ENCODE assay signal across 24 cellular contexts in the genomic region with DNA sequence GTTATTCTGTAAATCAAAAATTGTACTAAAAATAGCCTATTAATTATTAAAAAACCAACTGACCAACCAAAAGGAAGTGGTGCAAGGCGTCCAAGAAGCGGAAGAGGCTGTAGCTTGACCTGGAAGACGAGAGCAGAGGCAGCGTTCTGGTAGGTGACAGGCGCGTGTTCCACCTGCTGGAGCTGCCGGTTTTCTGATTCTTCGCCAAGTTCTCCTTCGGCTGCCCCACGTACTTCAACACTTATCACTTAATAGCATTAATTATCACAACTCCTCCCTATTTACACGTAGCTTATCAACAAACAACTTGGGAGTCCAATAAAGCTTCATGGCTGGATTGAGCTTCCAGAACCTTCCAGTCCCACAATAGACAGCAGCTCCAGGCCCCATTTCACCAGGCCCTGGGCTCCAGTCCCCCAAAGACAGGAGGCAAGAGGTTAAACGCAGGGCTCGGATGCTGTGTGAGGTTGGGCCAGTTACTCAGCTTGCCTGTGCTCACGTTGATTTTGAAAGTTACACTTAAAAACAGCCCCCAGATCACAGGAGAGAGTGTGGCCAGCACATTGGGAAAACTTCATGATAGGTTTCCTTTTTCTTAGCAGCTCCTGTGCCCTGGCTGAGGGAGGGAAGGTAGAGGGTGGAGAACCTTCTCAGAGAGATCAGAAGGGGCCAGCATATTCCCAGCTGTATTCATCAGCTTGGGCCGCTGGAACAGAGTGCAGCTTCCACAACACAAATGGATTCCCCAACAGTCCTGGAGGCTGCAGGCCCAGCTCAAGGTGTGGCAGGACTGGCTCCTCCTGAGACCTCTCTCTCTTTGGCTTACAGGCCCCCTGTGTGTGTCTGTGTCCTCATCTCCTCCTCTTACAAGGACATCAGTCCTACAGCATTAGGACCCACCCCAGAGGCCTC. TPM values are rescaled to one million over a fixed set of nuclear protein-coding genes. Genes with fewer than 3 reads are reported as not detected.
"Had no signal": no experiment of that assay in that cellular context is flagged by ENCODE, and none has a peak within 500 bp of the region (broad histone marks: within the 10 kb centered on the region; RNA-seq: fewer than 3 reads in every experiment).

No MANE protein-coding gene starts in this region.

- H3K36me3 Mint-ChIP-seq: mesothelial cell of epicardium; naive thymus-derived CD8-positive, alpha-beta T cell had no signal

- H3K4me1 Mint-ChIP-seq: activated CD4-positive, alpha-beta T cell treated with anti-CD3 and anti-CD28 coated beads, Interleukin-2, amount 10 ng/mL, durations not matched to agents 7 days and 5 days; activated naive CD8-positive, alpha-beta T cell treated with anti-CD3 and anti-CD28 coated beads, Interleukin-2, amount 50 U/mL, for 24 hours; naive thymus-derived CD8-positive, alpha-beta T cell had no signal

- H3K27ac ChIP-seq: heart right ventricle, prostate gland, suprapubic skin, tibial nerve, vagina had no signal

- DNase-seq: activated CD4-positive, alpha-beta T cell treated with anti-CD3 and anti-CD28 coated beads, Interleukin-2, amount 10 ng/mL, durations not matched to agents 7 days and 5 days; activated CD8-positive, alpha-beta T cell treated with anti-CD3 and anti-CD28 coated beads for 36 hours; activated gamma-delta T cell; activated naive CD4-positive, alpha-beta T cell treated with anti-CD3 and anti-CD28 coated beads, Interleukin-2, amount 50 U/mL, for 16 hours; activated naive CD8-positive, alpha-beta T cell treated with anti-CD3 and anti-CD28 coated beads, Interleukin-2, amount 50 U/mL, for 24 hours; activated T-cell treated with anti-CD3 and anti-CD28 coated beads, Interleukin-2, amount 50 U/mL, for 72 hours; cortex of kidney; heart right ventricle; naive thymus-derived CD8-positive, alpha-beta T cell; stimulated activated CD4-positive, alpha-beta T cell treated with anti-CD3 and anti-CD28 coated beads, Interleukin-1b, Interleukin-23, amount 100 ng/mL, for 48 hours; SW 1271; T-helper 2 cell had no signal

- FAIRE-seq: endometrium, keratinocyte had no signal

- H3K36me3 ChIP-seq: heart right ventricle, prostate gland, suprapubic skin, tibial nerve, vagina had no signal

- H3K4me3 ChIP-seq: heart right ventricle, prostate gland, suprapubic skin, tibial nerve, vagina had no signal

- H3K9me3 Mint-ChIP-seq: activated CD4-positive, alpha-beta T cell treated with anti-CD3 and anti-CD28 coated beads, Interleukin-2, amount 10 ng/mL, durations not matched to agents 7 days and 5 days; activated CD8-positive, alpha-beta T cell treated with anti-CD3 and anti-CD28 coated beads for 36 hours; activated naive CD8-positive, alpha-beta T cell treated with anti-CD3 and anti-CD28 coated beads, Interleukin-2, amount 50 U/mL, for 24 hours; activated T-cell treated with anti-CD3 and anti-CD28 coated beads, Interleukin-2, amount 50 U/mL, for 72 hours; stimulated activated naive CD8-positive, alpha-beta T cell treated with anti-CD3 and anti-CD28 coated beads, Interleukin-15, Interleukin-2, amounts not matched to agents 100 ng/mL and 50 ng/mL, for 24 hours had no signal

- ATAC-seq: activated CD4-positive, CD25-positive, alpha-beta regulatory T cell treated with anti-CD3 and anti-CD28 coated beads, Interleukin-2, amount 50 U/mL, for 24 hours; activated CD8-positive, alpha-beta T cell treated with anti-CD3 and anti-CD28 coated beads for 36 hours; activated naive CD8-positive, alpha-beta T cell treated with anti-CD3 and anti-CD28 coated beads, Interleukin-2, amount 50 U/mL, for 24 hours; activated T-cell treated with anti-CD3 and anti-CD28 coated beads, Interleukin-2, amount 50 U/mL, for 72 hours; heart right ventricle; naive thymus-derived CD8-positive, alpha-beta T cell had no signal

- H3K9me3 ChIP-seq: heart right ventricle, prostate gland, suprapubic skin, tibial nerve, vagina had no signal

- H3K4me1 ChIP-seq: heart right ventricle, prostate gland, suprapubic skin, tibial nerve, vagina had no signal

- H3K27ac Mint-ChIP-seq: activated CD4-positive, alpha-beta T cell treated with anti-CD3 and anti-CD28 coated beads, Interleukin-2, amount 10 ng/mL, durations not matched to agents 7 days and 5 days; activated CD8-positive, alpha-beta T cell treated with anti-CD3 and anti-CD28 coated beads for 36 hours; activated naive CD8-positive, alpha-beta T cell treated with anti-CD3 and anti-CD28 coated beads, Interleukin-2, amount 50 U/mL, for 24 hours; activated T-cell treated with anti-CD3 and anti-CD28 coated beads, Interleukin-2, amount 50 U/mL, for 72 hours; mesothelial cell of epicardium; naive thymus-derived CD8-positive, alpha-beta T cell; stimulated activated naive CD8-positive, alpha-beta T cell treated with anti-CD3 and anti-CD28 coated beads, Interleukin-15, Interleukin-2, amounts not matched to agents 100 ng/mL and 50 ng/mL, for 24 hours had no signal

- H3K27me3 ChIP-seq: vagina had no signal

- H3K4me3 Mint-ChIP-seq: activated CD4-positive, alpha-beta T cell treated with anti-CD3 and anti-CD28 coated beads, Interleukin-2, amount 10 ng/mL, durations not matched to agents 7 days and 5 days; activated CD8-positive, alpha-beta T cell treated with anti-CD3 and anti-CD28 coated beads for 36 hours; activated naive CD8-positive, alpha-beta T cell treated with anti-CD3 and anti-CD28 coated beads, Interleukin-2, amount 50 U/mL, for 24 hours; activated T-cell treated with anti-CD3 and anti-CD28 coated beads, Interleukin-2, amount 50 U/mL, for 72 hours; mesothelial cell of epicardium; naive thymus-derived CD8-positive, alpha-beta T cell; stimulated activated naive CD8-positive, alpha-beta T cell treated with anti-CD3 and anti-CD28 coated beads, Interleukin-15, Interleukin-2, amounts not matched to agents 100 ng/mL and 50 ng/mL, for 24 hours had no signal

RNA-seq across cellular contexts. Expression of gene FGF3, which starts 54.2 kb away (rescaled TPM):
- total RNA-seq: activated CD4-positive, alpha-beta T cell treated with anti-CD3 and anti-CD28 coated beads, Interleukin-2, amount 10 ng/mL, durations not matched to agents 7 days and 5 days; activated CD8-positive, alpha-beta T cell treated with anti-CD3 and anti-CD28 coated beads for 36 hours; activated T-cell treated with anti-CD3 and anti-CD28 coated beads, Interleukin-2, amount 50 U/mL, for 72 hours; epithelial cell of proximal tubule; fibroblast of villous mesenchyme; heart right ventricle; lung microvascular endothelial cell; mesothelial cell of epicardium; naive thymus-derived CD8-positive, alpha-beta T cell; prostate gland; suprapubic skin; tibial nerve; vagina had no signal
- polyA plus RNA-seq: heart right ventricle; keratinocyte; naive thymus-derived CD8-positive, alpha-beta T cell had no signal
